Comparison of ENCODE assay signal across 10 cellular contexts in genomic region chr2:113167115-113167932, GRCh38. TPM values are rescaled to one million over a fixed set of nuclear protein-coding genes. Genes with fewer than 3 reads are reported as not detected.
DNase-seq lines count a peak whose midpoint lies in the region; ATAC-seq and TF ChIP-seq lines count a peak whose summit lies in the region.
"Had no signal": no experiment of that assay in that cellular context is flagged by ENCODE, and none has a peak within 500 bp of the region (broad histone marks: within the 10 kb centered on the region; RNA-seq: fewer than 3 reads in every experiment).

No MANE protein-coding gene starts in this region.

- H3K27ac ChIP-seq in 22Rv1 (peak overlapping the region; percentile 100), muscle layer of duodenum (ENCODE audit: low read length) (peak overlapping the region; percentile 67), SK-N-SH (ENCODE audit: low read depth in 2 of 2, low read length in 1 of 2) (no peak overlapping the region)
- H3K27ac ChIP-seq: BLaER1 treated with 17β-estradiol and CSF1 and Interleukin-3, amounts not matched to agents 10 nM and 100 nM had no signal

- no peaks in the 10 kb centered on the region for H3F3A ChIP-seq in SK-N-SH (replicated peaks; ENCODE audit: insufficient read depth)

- no peaks in the 10 kb centered on the region for H4K20me1 ChIP-seq in SK-N-SH (ENCODE audit: insufficient read depth)
- H4K20me1 ChIP-seq: BLaER1 treated with 17β-estradiol and CSF1 and Interleukin-3, amounts not matched to agents 10 nM and 100 nM had no signal

- no peak for TF ChIP-seq RAD21 in SK-N-SH (IDR thresholded peaks at IDR 0.05; ENCODE audit: low read length)

- H3K36me3 ChIP-seq in muscle layer of duodenum (ENCODE audit: control insufficient read depth in 1 of 2, insufficient read depth in 2 of 2, low read length in 2 of 2) (no peaks in the 10 kb centered on the region), SK-N-SH (replicated peaks in 1 of 2; ENCODE audit: control insufficient read depth in 1 of 2, insufficient read depth in 2 of 2, low read length in 1 of 2) (no peaks in the 10 kb centered on the region)
- H3K36me3 ChIP-seq: BLaER1 treated with 17β-estradiol and CSF1 and Interleukin-3, amounts not matched to agents 10 nM and 100 nM had no signal

- DNase-seq in NCI-H2196 (lab: John Stamatoyannopoulos, UW; ENCODE audit: unreplicated experiment) (peak; percentile 81), SK-N-SH (no peak)
- DNase-seq in activated naive CD4-positive, alpha-beta T cell treated with anti-CD3 and anti-CD28 coated beads, Interleukin-2, amount 50 U/mL, for 16 hours: peak; percentile 46
- no peak for DNase-seq in effector CD8-positive, alpha-beta T cell (lab: John Stamatoyannopoulos, UW)
- DNase-seq: KG1 had no signal

- CTCF ChIA-PET in SK-N-SH (lab: Yijun Ruan, JAX): interaction anchor here (0.9 kb wide), 1 partner anchor 31 kb away, joined by 3 read pairs; no protein-coding TSS in a partner anchor

- no peak overlapping the region for H3K9ac ChIP-seq in SK-N-SH
- H3K9ac ChIP-seq: BLaER1 treated with 17β-estradiol and CSF1 and Interleukin-3, amounts not matched to agents 10 nM and 100 nM had no signal

- H2AFZ ChIP-seq in SK-N-SH (ENCODE audit: low read depth): no peak overlapping the region

- WGBS in SK-N-SH (ENCODE audit: low lambda C conversion rate): 16% methylated on average over 8 of the region's 12 CpGs

- H3K9me2 ChIP-seq in SK-N-SH: no peaks in the 10 kb centered on the region

- H3K4me3 ChIP-seq in muscle layer of duodenum (ENCODE audit: low read depth in 1 of 2, low read length in 2 of 2) (no peak overlapping the region), SK-N-SH (ENCODE audit: low read depth in 2 of 2, low read length in 1 of 2) (no peak overlapping the region)
- H3K4me3 ChIP-seq: BLaER1 treated with 17β-estradiol and CSF1 and Interleukin-3, amounts not matched to agents 10 nM and 100 nM had no signal

- H3K27me3 ChIP-seq in muscle layer of duodenum (ENCODE audit: low read depth, low read length) (no peaks in the 10 kb centered on the region), SK-N-SH (ENCODE audit: insufficient read depth) (no peaks in the 10 kb centered on the region; the same call in 1 of the 2 replicates)
- H3K27me3 ChIP-seq: BLaER1 treated with 17β-estradiol and CSF1 and Interleukin-3, amounts not matched to agents 10 nM and 100 nM had no signal

- TF ChIP-seq CTCF in 22Rv1 (IDR thresholded peaks at IDR 0.05) (no peak), SK-N-SH (IDR thresholded peaks at IDR 0.05) (no peak)

- H3K4me1 ChIP-seq in muscle layer of duodenum (ENCODE audit: control insufficient read depth in 1 of 2, insufficient read depth in 2 of 2, low read length in 2 of 2) (peaks cover 0 to 5% of the 10 kb centered on the region in 2 donors), SK-N-SH (ENCODE audit: control insufficient read depth in 1 of 2, insufficient read depth in 2 of 2, low read depth in 1 of 2, low read length in 1 of 2) (no peaks in the 10 kb centered on the region)

- H3K9me3 ChIP-seq in muscle layer of duodenum (ENCODE audit: control insufficient read depth in 1 of 2, low read length in 2 of 2): no peaks in the 10 kb centered on the region
- H3K9me3 ChIP-seq in SK-N-SH: no peaks in the 10 kb centered on the region
- H3K9me3 ChIP-seq: BLaER1 treated with 17β-estradiol and CSF1 and Interleukin-3, amounts not matched to agents 10 nM and 100 nM had no signal

- POLR2A ChIA-PET in SK-N-SH (lab: Yijun Ruan, JAX): no interaction called here

- TF ChIP-seq EP300 in SK-N-SH (IDR thresholded peaks at IDR 0.05; ENCODE audit: borderline replicate concordance in 1 of 2, low read depth in 1 of 2, low read length in 1 of 2): no peak

- H3K4me2 ChIP-seq in SK-N-SH: no peak overlapping the region

- ATAC-seq in GM21390 (IDR thresholded peaks at IDR 0.05; ENCODE audit: unreplicated experiment): no peak
- ATAC-seq in GM21447 (IDR thresholded peaks at IDR 0.05; ENCODE audit: unreplicated experiment): no peak

- no peaks in the 10 kb centered on the region for H3K79me2 ChIP-seq in SK-N-SH (ENCODE audit: insufficient read depth)

TF ChIP-seq in SK-N-SH, 30 proteins besides CTCF, POLR2A, EP300 and RAD21:
- no peak for TF ChIP-seq USF2 (IDR thresholded peaks at IDR 0.05; ENCODE audit: borderline replicate concordance, low read depth, low read length)
- no peak for TF ChIP-seq FOXM1 (IDR thresholded peaks at IDR 0.05; ENCODE audit: low read depth)
- no peak for TF ChIP-seq PBX3 (IDR thresholded peaks at IDR 0.05)
- no peak for TF ChIP-seq USF1 (IDR thresholded peaks at IDR 0.05; ENCODE audit: borderline replicate concordance, low read depth)
- TF ChIP-seq JUND (IDR thresholded peaks at IDR 0.05): no peak
- TF ChIP-seq RXRA (IDR thresholded peaks at IDR 0.05; ENCODE audit: borderline replicate concordance, low read depth): no peak
- no peak for TF ChIP-seq TCF12 (IDR thresholded peaks at IDR 0.05)

RNA-seq across cellular contexts. Expression of gene PSD4, which starts 6.4 kb away (rescaled TPM):
- polyA plus RNA-seq in SK-N-SH (2012; rRNA removed): 0.31 and 0.35 TPM in 2 replicates
- polyA plus RNA-seq in SK-N-SH (2012; cell fraction: cytosol; rRNA removed): 0.14 and 0.24 TPM in 2 replicates
- polyA plus RNA-seq in SK-N-SH (2012; cell fraction: nucleus; rRNA removed): 0.31 and 0.43 TPM in 2 replicates

RNA-seq across cellular contexts. Expression of gene IL1RN, which starts 39.9 kb away (rescaled TPM):
- polyA plus RNA-seq in SK-N-SH (2012; rRNA removed): not detected in 2 replicates
- polyA plus RNA-seq in SK-N-SH (2012; cell fraction: cytosol; rRNA removed): not detected in 2 replicates
- polyA plus RNA-seq in SK-N-SH (2012; cell fraction: nucleus; rRNA removed): not detected in 2 replicates

Comparison
In these comparisons a context has a peak if more than half of its experiments do, and no peak if none do; other contexts are left out.
1. H3K27ac ChIP-seq: peak in 22Rv1 (single experiment) and muscle layer of duodenum (single experiment); none in SK-N-SH (0 of 2).
2. DNase-seq: peak in NCI-H2196 (single experiment) and activated naive CD4-positive, alpha-beta T cell treated with anti-CD3 and anti-CD28 coated beads, Interleukin-2, amount 50 U/mL, for 16 hours (single experiment); none in SK-N-SH (single experiment) and effector CD8-positive, alpha-beta T cell (single experiment).